In genomic region chr19:33403221-33403972, GRCh38 we compare ENCODE assay signal across 2 cellular contexts.
TF ChIP-seq lines count a peak whose summit lies in the region.

No MANE protein-coding gene starts in this region.

TF ChIP-seq in WTC11, 78 proteins besides CTCF, POLR2A, EP300 and RAD21:
- TF ChIP-seq ZNF532 (CRISPR knock-in tag; IDR thresholded peaks at IDR 0.05; ENCODE audit: borderline replicate concordance) (no peak), GABPB1 (CRISPR knock-in tag; IDR thresholded peaks at IDR 0.05) (peak; percentile 93)
- TF ChIP-seq, protein P1, sequence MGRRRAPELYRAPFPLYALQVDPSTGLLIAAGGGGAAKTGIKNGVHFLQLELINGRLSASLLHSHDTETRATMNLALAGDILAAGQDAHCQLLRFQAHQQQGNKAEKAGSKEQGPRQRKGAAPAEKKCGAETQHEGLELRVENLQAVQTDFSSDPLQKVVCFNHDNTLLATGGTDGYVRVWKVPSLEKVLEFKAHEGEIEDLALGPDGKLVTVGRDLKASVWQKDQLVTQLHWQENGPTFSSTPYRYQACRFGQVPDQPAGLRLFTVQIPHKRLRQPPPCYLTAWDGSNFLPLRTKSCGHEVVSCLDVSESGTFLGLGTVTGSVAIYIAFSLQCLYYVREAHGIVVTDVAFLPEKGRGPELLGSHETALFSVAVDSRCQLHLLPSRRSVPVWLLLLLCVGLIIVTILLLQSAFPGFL (CRISPR knock-in tag; IDR thresholded peaks at IDR 0.05; ENCODE audit: borderline replicate concordance) = peak; percentile 38; the same call in 1 of the 2 replicates

TF ChIP-seq in HepG2, 621 proteins besides CTCF, POLR2A, EP300 and RAD21 (continues in another document):
- TF ChIP-seq MEF2D (CRISPR knock-in tag; IDR thresholded peaks at IDR 0.05) = peak; percentile 96
- peak; percentile 98 for TF ChIP-seq MED8 (CRISPR knock-in tag; IDR thresholded peaks at IDR 0.05; ENCODE audit: insufficient replicate concordance)
- no peak; the same call in 1 of the 2 replicates for TF ChIP-seq BRD4 (CRISPR knock-in tag; IDR thresholded peaks at IDR 0.05)
- peak; percentile 98 for TF ChIP-seq MED13 (CRISPR knock-in tag; IDR thresholded peaks at IDR 0.05)
- peak; percentile 51; the same call in 1 of the 2 replicates for TF ChIP-seq POLR2G (IDR thresholded peaks at IDR 0.05; ENCODE audit: low read depth, low read length)
- no peak for TF ChIP-seq THYN1 (CRISPR knock-in tag; IDR thresholded peaks at IDR 0.05; ENCODE audit: borderline replicate concordance, low read depth)
- TF ChIP-seq GTF3A (CRISPR knock-in tag; conservative IDR thresholded peaks at IDR 0.05) = no peak
- peak; percentile 92 for TF ChIP-seq CREB3 (CRISPR knock-in tag; IDR thresholded peaks at IDR 0.05)
- peak; percentile 94 for TF ChIP-seq NR2F6 (IDR thresholded peaks at IDR 0.05)
- peak; percentile 85 for TF ChIP-seq NR2F6 (CRISPR knock-in tag; IDR thresholded peaks at IDR 0.05)
- TF ChIP-seq, protein P2, sequence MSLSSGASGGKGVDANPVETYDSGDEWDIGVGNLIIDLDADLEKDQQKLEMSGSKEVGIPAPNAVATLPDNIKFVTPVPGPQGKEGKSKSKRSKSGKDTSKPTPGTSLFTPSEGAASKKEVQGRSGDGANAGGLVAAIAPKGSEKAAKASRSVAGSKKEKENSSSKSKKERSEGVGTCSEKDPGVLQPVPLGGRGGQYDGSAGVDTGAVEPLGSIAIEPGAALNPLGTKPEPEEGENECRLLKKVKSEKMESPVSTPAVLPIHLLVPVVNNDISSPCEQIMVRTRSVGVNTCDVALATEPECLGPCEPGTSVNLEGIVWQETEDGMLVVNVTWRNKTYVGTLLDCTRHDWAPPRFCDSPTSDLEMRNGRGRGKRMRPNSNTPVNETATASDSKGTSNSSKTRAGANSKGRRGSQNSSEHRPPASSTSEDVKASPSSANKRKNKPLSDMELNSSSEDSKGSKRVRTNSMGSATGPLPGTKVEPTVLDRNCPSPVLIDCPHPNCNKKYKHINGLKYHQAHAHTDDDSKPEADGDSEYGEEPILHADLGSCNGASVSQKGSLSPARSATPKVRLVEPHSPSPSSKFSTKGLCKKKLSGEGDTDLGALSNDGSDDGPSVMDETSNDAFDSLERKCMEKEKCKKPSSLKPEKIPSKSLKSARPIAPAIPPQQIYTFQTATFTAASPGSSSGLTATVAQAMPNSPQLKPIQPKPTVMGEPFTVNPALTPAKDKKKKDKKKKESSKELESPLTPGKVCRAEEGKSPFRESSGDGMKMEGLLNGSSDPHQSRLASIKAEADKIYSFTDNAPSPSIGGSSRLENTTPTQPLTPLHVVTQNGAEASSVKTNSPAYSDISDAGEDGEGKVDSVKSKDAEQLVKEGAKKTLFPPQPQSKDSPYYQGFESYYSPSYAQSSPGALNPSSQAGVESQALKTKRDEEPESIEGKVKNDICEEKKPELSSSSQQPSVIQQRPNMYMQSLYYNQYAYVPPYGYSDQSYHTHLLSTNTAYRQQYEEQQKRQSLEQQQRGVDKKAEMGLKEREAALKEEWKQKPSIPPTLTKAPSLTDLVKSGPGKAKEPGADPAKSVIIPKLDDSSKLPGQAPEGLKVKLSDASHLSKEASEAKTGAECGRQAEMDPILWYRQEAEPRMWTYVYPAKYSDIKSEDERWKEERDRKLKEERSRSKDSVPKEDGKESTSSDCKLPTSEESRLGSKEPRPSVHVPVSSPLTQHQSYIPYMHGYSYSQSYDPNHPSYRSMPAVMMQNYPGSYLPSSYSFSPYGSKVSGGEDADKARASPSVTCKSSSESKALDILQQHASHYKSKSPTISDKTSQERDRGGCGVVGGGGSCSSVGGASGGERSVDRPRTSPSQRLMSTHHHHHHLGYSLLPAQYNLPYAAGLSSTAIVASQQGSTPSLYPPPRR (CRISPR knock-in tag; IDR thresholded peaks at IDR 0.05; ENCODE audit: borderline replicate concordance) = peak; percentile 88
- no peak for TF ChIP-seq ZNF362 (CRISPR knock-in tag; IDR thresholded peaks at IDR 0.05; ENCODE audit: borderline replicate concordance)
- TF ChIP-seq ZNF281 (CRISPR knock-in tag; IDR thresholded peaks at IDR 0.05; ENCODE audit: borderline replicate concordance) = peak; percentile 83
- peak; percentile 43 for TF ChIP-seq ZNF121 (CRISPR knock-in tag; IDR thresholded peaks at IDR 0.05)
- peak; percentile 94 for TF ChIP-seq ARHGAP35 (CRISPR knock-in tag; IDR thresholded peaks at IDR 0.05; ENCODE audit: borderline replicate concordance)
- no peak for TF ChIP-seq ZNF562 (CRISPR knock-in tag; IDR thresholded peaks at IDR 0.05; ENCODE audit: borderline replicate concordance)
- TF ChIP-seq, protein P3, sequence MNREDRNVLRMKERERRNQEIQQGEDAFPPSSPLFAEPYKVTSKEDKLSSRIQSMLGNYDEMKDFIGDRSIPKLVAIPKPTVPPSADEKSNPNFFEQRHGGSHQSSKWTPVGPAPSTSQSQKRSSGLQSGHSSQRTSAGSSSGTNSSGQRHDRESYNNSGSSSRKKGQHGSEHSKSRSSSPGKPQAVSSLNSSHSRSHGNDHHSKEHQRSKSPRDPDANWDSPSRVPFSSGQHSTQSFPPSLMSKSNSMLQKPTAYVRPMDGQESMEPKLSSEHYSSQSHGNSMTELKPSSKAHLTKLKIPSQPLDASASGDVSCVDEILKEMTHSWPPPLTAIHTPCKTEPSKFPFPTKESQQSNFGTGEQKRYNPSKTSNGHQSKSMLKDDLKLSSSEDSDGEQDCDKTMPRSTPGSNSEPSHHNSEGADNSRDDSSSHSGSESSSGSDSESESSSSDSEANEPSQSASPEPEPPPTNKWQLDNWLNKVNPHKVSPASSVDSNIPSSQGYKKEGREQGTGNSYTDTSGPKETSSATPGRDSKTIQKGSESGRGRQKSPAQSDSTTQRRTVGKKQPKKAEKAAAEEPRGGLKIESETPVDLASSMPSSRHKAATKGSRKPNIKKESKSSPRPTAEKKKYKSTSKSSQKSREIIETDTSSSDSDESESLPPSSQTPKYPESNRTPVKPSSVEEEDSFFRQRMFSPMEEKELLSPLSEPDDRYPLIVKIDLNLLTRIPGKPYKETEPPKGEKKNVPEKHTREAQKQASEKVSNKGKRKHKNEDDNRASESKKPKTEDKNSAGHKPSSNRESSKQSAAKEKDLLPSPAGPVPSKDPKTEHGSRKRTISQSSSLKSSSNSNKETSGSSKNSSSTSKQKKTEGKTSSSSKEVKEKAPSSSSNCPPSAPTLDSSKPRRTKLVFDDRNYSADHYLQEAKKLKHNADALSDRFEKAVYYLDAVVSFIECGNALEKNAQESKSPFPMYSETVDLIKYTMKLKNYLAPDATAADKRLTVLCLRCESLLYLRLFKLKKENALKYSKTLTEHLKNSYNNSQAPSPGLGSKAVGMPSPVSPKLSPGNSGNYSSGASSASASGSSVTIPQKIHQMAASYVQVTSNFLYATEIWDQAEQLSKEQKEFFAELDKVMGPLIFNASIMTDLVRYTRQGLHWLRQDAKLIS (CRISPR knock-in tag; IDR thresholded peaks at IDR 0.05) = no peak
- no peak for TF ChIP-seq PAX8 (CRISPR knock-in tag; IDR thresholded peaks at IDR 0.05; ENCODE audit: borderline replicate concordance)
- peak; percentile 85; the same call in 1 of the 2 replicates for TF ChIP-seq KLF9 (CRISPR knock-in tag; IDR thresholded peaks at IDR 0.05; ENCODE audit: low read depth)
- TF ChIP-seq ZBTB34 (CRISPR knock-in tag; IDR thresholded peaks at IDR 0.05) = peak; percentile 72; the same call in 1 of the 2 replicates
- peak; percentile 90 for TF ChIP-seq KDM6A (CRISPR knock-in tag; IDR thresholded peaks at IDR 0.05; ENCODE audit: low read depth)
- TF ChIP-seq, protein P4, sequence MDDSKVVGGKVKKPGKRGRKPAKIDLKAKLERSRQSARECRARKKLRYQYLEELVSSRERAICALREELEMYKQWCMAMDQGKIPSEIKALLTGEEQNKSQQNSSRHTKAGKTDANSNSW (CRISPR knock-in tag; IDR thresholded peaks at IDR 0.05; ENCODE audit: borderline replicate concordance) = peak; percentile 95; the same call in 1 of the 2 replicates
- TF ChIP-seq NR2F2 (IDR thresholded peaks at IDR 0.05; ENCODE audit: borderline replicate concordance, low read depth) = peak; percentile 88
- TF ChIP-seq PBX2 (CRISPR knock-in tag; IDR thresholded peaks at IDR 0.05) = peak; percentile 37; the same call in 1 of the 2 replicates
- TF ChIP-seq ZNF792 (CRISPR knock-in tag; IDR thresholded peaks at IDR 0.05) = peak; percentile 97
- peak; percentile 97 for TF ChIP-seq TERF1 (CRISPR knock-in tag; IDR thresholded peaks at IDR 0.05)
- TF ChIP-seq SKI (IDR thresholded peaks at IDR 0.05; ENCODE audit: partially characterized antibody) = peak; percentile 58
- TF ChIP-seq, protein P5, sequence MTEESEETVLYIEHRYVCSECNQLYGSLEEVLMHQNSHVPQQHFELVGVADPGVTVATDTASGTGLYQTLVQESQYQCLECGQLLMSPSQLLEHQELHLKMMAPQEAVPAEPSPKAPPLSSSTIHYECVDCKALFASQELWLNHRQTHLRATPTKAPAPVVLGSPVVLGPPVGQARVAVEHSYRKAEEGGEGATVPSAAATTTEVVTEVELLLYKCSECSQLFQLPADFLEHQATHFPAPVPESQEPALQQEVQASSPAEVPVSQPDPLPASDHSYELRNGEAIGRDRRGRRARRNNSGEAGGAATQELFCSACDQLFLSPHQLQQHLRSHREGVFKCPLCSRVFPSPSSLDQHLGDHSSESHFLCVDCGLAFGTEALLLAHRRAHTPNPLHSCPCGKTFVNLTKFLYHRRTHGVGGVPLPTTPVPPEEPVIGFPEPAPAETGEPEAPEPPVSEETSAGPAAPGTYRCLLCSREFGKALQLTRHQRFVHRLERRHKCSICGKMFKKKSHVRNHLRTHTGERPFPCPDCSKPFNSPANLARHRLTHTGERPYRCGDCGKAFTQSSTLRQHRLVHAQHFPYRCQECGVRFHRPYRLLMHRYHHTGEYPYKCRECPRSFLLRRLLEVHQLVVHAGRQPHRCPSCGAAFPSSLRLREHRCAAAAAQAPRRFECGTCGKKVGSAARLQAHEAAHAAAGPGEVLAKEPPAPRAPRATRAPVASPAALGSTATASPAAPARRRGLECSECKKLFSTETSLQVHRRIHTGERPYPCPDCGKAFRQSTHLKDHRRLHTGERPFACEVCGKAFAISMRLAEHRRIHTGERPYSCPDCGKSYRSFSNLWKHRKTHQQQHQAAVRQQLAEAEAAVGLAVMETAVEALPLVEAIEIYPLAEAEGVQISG (CRISPR knock-in tag; IDR thresholded peaks at IDR 0.05) = peak; percentile 95
- no peak; the same call in 1 of the 2 replicates for TF ChIP-seq STAG1 (CRISPR knock-in tag; IDR thresholded peaks at IDR 0.05)
- TF ChIP-seq ZNF780A (CRISPR knock-in tag; IDR thresholded peaks at IDR 0.05) = no peak; the same call in 1 of the 2 replicates
- peak; percentile 91; the same call in 1 of the 2 replicates for TF ChIP-seq NFKBIZ (CRISPR knock-in tag; IDR thresholded peaks at IDR 0.05)
